Comparison of ENCODE assay signal across 12 cellular contexts in the genomic region with DNA sequence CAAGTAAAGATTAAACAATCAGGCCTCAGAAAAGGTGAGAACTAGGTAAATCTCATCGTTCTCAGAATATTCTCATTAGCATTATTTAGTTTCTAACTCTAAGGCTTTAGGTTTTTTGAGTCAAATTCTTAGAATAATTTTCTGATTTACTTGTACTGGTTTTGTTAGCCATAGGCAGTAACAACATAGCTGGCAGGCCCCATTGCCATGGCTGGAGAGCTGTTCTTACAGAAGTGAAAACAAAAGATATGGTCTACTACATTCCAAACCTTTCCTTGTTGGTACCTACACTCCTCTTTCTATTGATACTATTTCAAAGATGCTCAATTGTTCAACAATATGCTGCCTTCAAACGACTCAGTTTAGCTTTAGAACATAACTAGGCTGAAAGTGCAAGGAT. TPM values are rescaled to one million over a fixed set of nuclear protein-coding genes. Genes with fewer than 3 reads are reported as not detected.
"Had no signal": no experiment of that assay in that cellular context is flagged by ENCODE, and none has a peak within 500 bp of the region (broad histone marks: within the 10 kb centered on the region; RNA-seq: fewer than 3 reads in every experiment).

No MANE protein-coding gene starts in this region.

- H2AFZ ChIP-seq: GM23248, GM23338 had no signal

- ATAC-seq: GM23338, HCT116 had no signal

- H3K9ac ChIP-seq: GM23248 had no signal

- H3K4me2 ChIP-seq: GM23338 had no signal

- H3K4me1 ChIP-seq: HAP-1 had no signal

- H3K9me3 Mint-ChIP-seq: GM23338, H9, HFFc6 had no signal

- H3K4me3 Mint-ChIP-seq: GM23338, H9, HFFc6 had no signal

- H3K27ac ChIP-seq: GM23248 had no signal

- FAIRE-seq: H1, H54 had no signal

- DNase-seq: GM23248, GOT3, H7, H9, HCEC 1CT, HFFc6 had no signal

- H3K4me3 ChIP-seq: GM23248, GM23338, HAP-1 had no signal

- H3K4me1 Mint-ChIP-seq: GM23338, H9 had no signal

- H3K36me3 ChIP-seq: HAP-1 had no signal

- H3K27ac Mint-ChIP-seq: GM23338, H9, HFFc6 had no signal

- H3K9me3 ChIP-seq: HAP-1 had no signal

RNA-seq across cellular contexts. Expression of a gene that starts 27.3 kb away (rescaled TPM):
- total RNA-seq: GM23248, GM23338, H1, H4, H7, H9, HFFc6 had no signal
- polyA plus RNA-seq: GM23248, GM23338, H1 had no signal

RNA-seq across cellular contexts. Expression of a gene that starts 36.6 kb away (rescaled TPM):
- total RNA-seq: GM23248, GM23338, H1, H4, H7, H9, HFFc6 had no signal
- polyA plus RNA-seq: GM23248, GM23338, H1 had no signal

RNA-seq across cellular contexts. Expression of a gene that starts 52.1 kb away (rescaled TPM):
- total RNA-seq: GM23248, GM23338, H1, H7, H9, HFFc6 had no signal
- polyA plus RNA-seq: GM23248, GM23338, H1 had no signal
